11 cellular contexts compared by ENCODE assay signal in the genomic region with DNA sequence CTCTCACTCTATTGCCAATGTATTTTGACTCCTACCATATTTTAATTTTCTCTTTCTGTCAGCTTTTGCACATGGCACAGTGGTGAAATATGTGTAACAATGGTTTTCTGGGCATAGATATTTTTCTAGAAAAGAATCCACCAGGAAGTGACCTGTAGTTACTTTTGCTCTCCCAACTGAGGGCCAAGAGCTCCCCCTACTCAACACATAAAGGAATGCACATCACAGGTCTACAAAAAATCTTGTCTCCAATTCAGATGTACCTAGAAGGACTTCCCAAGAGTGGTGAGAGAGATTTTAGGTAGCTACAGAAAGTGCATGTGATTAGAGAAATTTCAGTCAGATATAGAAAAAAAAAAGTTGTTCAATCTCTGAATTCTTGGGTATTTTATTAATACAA. TPM values are rescaled to one million over a fixed set of nuclear protein-coding genes. Genes with fewer than 3 reads are reported as not detected.
DNase-seq lines count a peak whose midpoint lies in the region; ATAC-seq and TF ChIP-seq lines count a peak whose summit lies in the region.
"Had no signal": no experiment of that assay in that cellular context is flagged by ENCODE, and none has a peak within 500 bp of the region (broad histone marks: within the 10 kb centered on the region; RNA-seq: fewer than 3 reads in every experiment).

No MANE protein-coding gene starts in this region.

- TF ChIP-seq CTCF in fibroblast of villous mesenchyme (IDR thresholded peaks at IDR 0.05; ENCODE audit: insufficient read depth, low read depth, low read length), result peak; percentile 19

- H3K4me3 ChIP-seq in fibroblast of villous mesenchyme (ENCODE audit: low read depth, low read length), result no peak overlapping the region

- peak; percentile 59 for ATAC-seq in HG03159 (IDR thresholded peaks at IDR 0.05; ENCODE audit: unreplicated experiment)
- ATAC-seq: activated T-cell treated with anti-CD3 and anti-CD28 coated beads, Interleukin-2, amount 50 U/mL, for 72 hours; esophagus mucosa had no signal

- DNase-seq in D341Med (ENCODE audit: low spot score), result peak; percentile 24
- DNase-seq in OCI-M1 (lab: John Stamatoyannopoulos, UW), result peak; percentile 65
- no peak for DNase-seq in fibroblast of villous mesenchyme (ENCODE audit: low read depth)
- DNase-seq in stimulated activated CD4-positive, alpha-beta T cell treated with anti-CD3 and anti-CD28 coated beads, Interleukin-1b, Interleukin-23, amount 100 ng/mL, for 48 hours, result no peak
- no peak for DNase-seq in DMS79 (lab: John Stamatoyannopoulos, UW)
- no peak for DNase-seq in NCI-H1436 treated with DMSO at 0.1 percent for 48 hours (lab: John Stamatoyannopoulos, UW)
- no peak for DNase-seq in NCI-H1436 (lab: John Stamatoyannopoulos, UW)
- DNase-seq: activated T-cell treated with anti-CD3 and anti-CD28 coated beads, Interleukin-2, amount 50 U/mL, for 72 hours; NCI-H774 had no signal

RNA-seq across cellular contexts. Expression of a gene that starts 15.6 kb away (rescaled TPM):
- under 0.01 TPM in 1 of 2 replicates, not detected in the other for total RNA-seq in fibroblast of villous mesenchyme
- total RNA-seq: activated T-cell treated with anti-CD3 and anti-CD28 coated beads, Interleukin-2, amount 50 U/mL, for 72 hours had no signal

RNA-seq across cellular contexts. Expression of a gene that starts 53.1 kb away (rescaled TPM):
- not detected in 2 replicates for total RNA-seq in fibroblast of villous mesenchyme
- total RNA-seq: activated T-cell treated with anti-CD3 and anti-CD28 coated beads, Interleukin-2, amount 50 U/mL, for 72 hours; esophagus mucosa had no signal

Comparison
In these comparisons a context has a peak if more than half of its experiments do, and no peak if none do; other contexts are left out.
1. DNase-seq: peak in D341Med (single experiment) and OCI-M1 (single experiment); none in fibroblast of villous mesenchyme (single experiment), stimulated activated CD4-positive, alpha-beta T cell treated with anti-CD3 and anti-CD28 coated beads, Interleukin-1b, Interleukin-23, amount 100 ng/mL, for 48 hours (single experiment), DMS79 (single experiment), NCI-H1436 treated with DMSO at 0.1 percent for 48 hours (single experiment) and NCI-H1436 (single experiment).